In genomic region chr2:226799211-226799975, GRCh38 we compare ENCODE assay signal across 8 cellular contexts. TPM values are rescaled to one million over a fixed set of nuclear protein-coding genes. Genes with fewer than 3 reads are reported as not detected.
DNase-seq lines count a peak whose midpoint lies in the region; ATAC-seq and TF ChIP-seq lines count a peak whose summit lies in the region.

TSS of gene IRS1 (minus strand) at chr2:226799820. CDS start at chr2:226798738, 1,082 bp downstream.

- peak within 1 kb of the TSS; percentile 41 for H3K27ac Mint-ChIP-seq in activated naive CD8-positive, alpha-beta T cell

- peaks cover 2% of the 10 kb centered on the region for H3K36me3 Mint-ChIP-seq in activated naive CD8-positive, alpha-beta T cell

- peak in 2 of 3 donors; percentile 40 to 74 for TF ChIP-seq CTCF in ovary (IDR thresholded peaks at IDR 0.05)

- DNase-seq in DMS53 treated with DMSO at 0.1 percent for 48 hours (lab: John Stamatoyannopoulos, UW; ENCODE audit: unreplicated experiment) (peak; percentile 13), Right ventricle myocardium inferior (ENCODE audit: missing footprints) (peak; percentile 84), ovary (peak; percentile 82 to 91 (median 87)), ureter (ENCODE audit: low spot score) (peak; percentile 79)

- H3K4me3 Mint-ChIP-seq in activated naive CD8-positive, alpha-beta T cell, result peak within 1 kb of the TSS; percentile 89

- peaks cover 37% of the 10 kb centered on the region for H3K4me1 Mint-ChIP-seq in activated naive CD8-positive, alpha-beta T cell (ENCODE audit: low read depth)

- H3K36me3 ChIP-seq in HUES6 (ENCODE audit: control insufficient read depth, insufficient read depth, low read length) (peaks cover 30% of the 10 kb centered on the region), ovary (no peaks in the 10 kb centered on the region)

- H3K4me1 ChIP-seq in HUES6 (ENCODE audit: control insufficient read depth, insufficient read depth, low read length) (peaks cover 32% of the 10 kb centered on the region), ovary (ENCODE audit: insufficient read depth) (peaks cover 1% of the 10 kb centered on the region)

- H3K4me3 ChIP-seq in HUES6 (ENCODE audit: low read depth, low read length) (peak within 1 kb of the TSS; percentile 79), ovary (peak within 1 kb of the TSS; percentile 93)

- H3K27ac ChIP-seq in HUES6 (ENCODE audit: low read depth, low read length) (peak within 1 kb of the TSS; percentile 74; the same call in 1 of the 2 replicates), ovary (peak within 1 kb of the TSS; percentile 90 to 96)

- TF ChIP-seq POLR2A in Raji (IDR thresholded peaks at IDR 0.05; ENCODE audit: insufficient read depth, low read depth, low read length), result peak; percentile 69
- TF ChIP-seq POLR2A in ovary (IDR thresholded peaks at IDR 0.05), result no peak

- H3K9me3 ChIP-seq in HUES6 (ENCODE audit: control insufficient read depth, insufficient read depth, low read depth, low read length) (no peaks in the 10 kb centered on the region), ovary (no peaks in the 10 kb centered on the region)

- no peaks in the 10 kb centered on the region for H3K9me3 Mint-ChIP-seq in activated naive CD8-positive, alpha-beta T cell (ENCODE audit: low read depth)

- H3K27me3 ChIP-seq in HUES6 (ENCODE audit: control insufficient read depth, insufficient read depth, low read length) (no peaks in the 10 kb centered on the region; the same call in 1 of the 2 replicates), ovary (no peaks in the 10 kb centered on the region)

- H3K9ac ChIP-seq in HUES6 (ENCODE audit: low read length), result peak within 1 kb of the TSS; percentile 74

- intact Hi-C loops in Right ventricle myocardium inferior (cut with DNase I), result loop anchor here (5.0 kb wide), 1 partner anchor 147 kb away; no protein-coding TSS in a partner anchor
- intact Hi-C loops in ovary (cut with DNase I), result loop anchor here (2.0 to 10.0 kb wide), 14 partner anchors 47 to 1129 kb away; no protein-coding TSS in a partner anchor

- peaks cover 1% of the 10 kb centered on the region for H3K27me3 Mint-ChIP-seq in activated naive CD8-positive, alpha-beta T cell

- ATAC-seq in GM21515 (IDR thresholded peaks at IDR 0.05; ENCODE audit: unreplicated experiment), result peak; percentile 42
- peak; percentile 56 for ATAC-seq in Right ventricle myocardium inferior

- TF ChIP-seq EP300 in ovary (IDR thresholded peaks at IDR 0.05), result no peak

- 0 to 1% (median 1%) methylated on average over 67 to 75 of the region's 82 CpGs for WGBS in ovary, 3 donors

RNA-seq across cellular contexts. Expression of gene IRS1, which starts in this region (rescaled TPM):
- total RNA-seq in Right ventricle myocardium inferior, result 15.9 TPM
- 10 to 100 TPM; 29.5 to 87.0 (median 45.1) TPM for total RNA-seq in ovary
- polyA plus RNA-seq in ovary, result 10 to 100 TPM; 22.3 to 40.2 TPM
- 40.0 TPM for total RNA-seq in ureter

Comparison
In these comparisons a context has a peak if more than half of its experiments do, and no peak if none do; other contexts are left out.
1. Peak in every context shown above with its lines: DNase-seq, ATAC-seq, H3K4me3 ChIP-seq and H3K27ac ChIP-seq.
2. DNase-seq: peak in every context shown above with its lines; median percentile 87 in ovary; 84 in Right ventricle myocardium inferior; 79 in ureter; 13 in DMS53 treated with DMSO at 0.1 percent for 48 hours.